In genomic region chr18:70294471-70295191, GRCh38 we compare ENCODE assay signal across 29 cellular contexts. TPM values are rescaled to one million over a fixed set of nuclear protein-coding genes. Genes with fewer than 3 reads are reported as not detected.
DNase-seq lines count a peak whose midpoint lies in the region; ATAC-seq and TF ChIP-seq lines count a peak whose summit lies in the region.
"Had no signal": no experiment of that assay in that cellular context is flagged by ENCODE, and none has a peak within 500 bp of the region (broad histone marks: within the 10 kb centered on the region; RNA-seq: fewer than 3 reads in every experiment).

No MANE protein-coding gene starts in this region.

- peak overlapping the region; percentile 42 for H3K4me2 ChIP-seq in neural progenitor cell

- H3K27ac ChIP-seq in HEK293 (ENCODE audit: extremely low read depth, low read depth, low read length) (no peak overlapping the region), body of pancreas (peak overlapping the region in 3 of 4 donors; percentile 9 to 69 (median 58)), neural progenitor cell (no peak overlapping the region)
- H3K27ac ChIP-seq: C4-2B, coronary artery, prostate gland, VCaP had no signal

- WGBS in body of pancreas, 2 donors = 83 to 87% methylated on average over 5 of the region's 5 CpGs

- H3K27me3 ChIP-seq in BE2C (no peaks in the 10 kb centered on the region), body of pancreas (no peaks in the 10 kb centered on the region), neural progenitor cell (no peaks in the 10 kb centered on the region)
- H3K27me3 ChIP-seq: transverse colon had no signal

- peaks cover 9% of the 10 kb centered on the region for H3K4me1 ChIP-seq in BE2C
- peaks cover 32% of the 10 kb centered on the region for H3K4me1 ChIP-seq in HEK293 (ENCODE audit: control insufficient read depth, insufficient read depth, low read length)
- peaks cover 49% of the 10 kb centered on the region for H3K4me1 ChIP-seq in body of pancreas
- peaks cover 47% of the 10 kb centered on the region for H3K4me1 ChIP-seq in neural progenitor cell

- no peak for TF ChIP-seq CTCF in BE2C (IDR thresholded peaks at IDR 0.05; ENCODE audit: low read depth, low read length)
- TF ChIP-seq CTCF in HEK293 (tag by site-specific recombination; IDR thresholded peaks at IDR 0.05) = no peak
- no peak for TF ChIP-seq CTCF in body of pancreas (IDR thresholded peaks at IDR 0.05)
- no peak for TF ChIP-seq CTCF in neural progenitor cell (IDR thresholded peaks at IDR 0.05)

- peaks cover 4% of the 10 kb centered on the region for H3F3A ChIP-seq in neural progenitor cell (ENCODE audit: low read depth)

- CTCF ChIA-PET in HEK293 (lab: Yijun Ruan, JAX) = interaction anchor here (1.0 kb wide), 1 partner anchor 12 kb away, joined by 3 read pairs; no protein-coding TSS in a partner anchor

- peaks cover 14% of the 10 kb centered on the region for H3K9me3 Mint-ChIP-seq in neural progenitor cell
- H3K9me3 Mint-ChIP-seq in T-helper 2 cell treated with Interferon-gamma antibody and Interleukin-4, amounts not matched to agents 5 μg/mL and 100 μg/mL, for 36 hours = no peaks in the 10 kb centered on the region
- no peaks in the 10 kb centered on the region for H3K9me3 Mint-ChIP-seq in activated T-cell treated with anti-CD3 and anti-CD28 coated beads, Interleukin-2, amount 50 U/mL, for 72 hours
- H3K9me3 Mint-ChIP-seq: mesothelial cell of epicardium; stimulated activated effector memory CD8-positive, alpha-beta T cell treated with anti-CD3 and anti-CD28 coated beads, Interleukin-12 subunit alpha, Interleukin-12 subunit beta, amount 100 ng/mL, for 72 hours had no signal

- no peak overlapping the region for H3K4me3 Mint-ChIP-seq in neural progenitor cell
- H3K4me3 Mint-ChIP-seq in T-helper 2 cell treated with Interferon-gamma antibody and Interleukin-4, amounts not matched to agents 5 μg/mL and 100 μg/mL, for 36 hours = no peak overlapping the region
- H3K4me3 Mint-ChIP-seq in activated T-cell treated with anti-CD3 and anti-CD28 coated beads, Interleukin-2, amount 50 U/mL, for 72 hours = no peak overlapping the region
- H3K4me3 Mint-ChIP-seq: activated naive CD8-positive, alpha-beta T cell; mesothelial cell of epicardium; stimulated activated effector memory CD8-positive, alpha-beta T cell treated with anti-CD3 and anti-CD28 coated beads, Interleukin-12 subunit alpha, Interleukin-12 subunit beta, amount 100 ng/mL, for 72 hours had no signal

- POLR2A ChIA-PET in HEK293 (lab: Yijun Ruan, JAX) = no interaction called here

- peaks cover 26% of the 10 kb centered on the region for H3K36me3 Mint-ChIP-seq in neural progenitor cell
- peaks cover 7% of the 10 kb centered on the region for H3K36me3 Mint-ChIP-seq in T-helper 2 cell treated with Interferon-gamma antibody and Interleukin-4, amounts not matched to agents 5 μg/mL and 100 μg/mL, for 36 hours (ENCODE audit: low read depth)
- H3K36me3 Mint-ChIP-seq in activated T-cell treated with anti-CD3 and anti-CD28 coated beads, Interleukin-2, amount 50 U/mL, for 72 hours (ENCODE audit: insufficient read depth in 2 of 2) = no peaks in the 10 kb centered on the region
- H3K36me3 Mint-ChIP-seq: activated naive CD8-positive, alpha-beta T cell; mesothelial cell of epicardium; stimulated activated effector memory CD8-positive, alpha-beta T cell treated with anti-CD3 and anti-CD28 coated beads, Interleukin-12 subunit alpha, Interleukin-12 subunit beta, amount 100 ng/mL, for 72 hours had no signal

- peaks cover 98% of the 10 kb centered on the region for H4K20me1 ChIP-seq in neural progenitor cell (ENCODE audit: low read depth)

- DNase-seq in BE2C (no peak), body of pancreas (no peak), neural progenitor cell (ENCODE audit: low spot score) (peak; percentile 18), DMS79 treated with DMSO at 0.1 percent for 48 hours (lab: John Stamatoyannopoulos, UW) (no peak)
- DNase-seq in T-helper 2 cell treated with Interferon-gamma antibody and Interleukin-4, amounts not matched to agents 5 μg/mL and 100 μg/mL, for 36 hours (ENCODE audit: low spot score) = no peak
- no peak for DNase-seq in stimulated activated CD4-positive, alpha-beta T cell treated with anti-CD3 and anti-CD28 coated beads, Interleukin-15, amount 100 ng/mL, for 24 hours
- no peak for DNase-seq in activated T-cell treated with anti-CD3 and anti-CD28 coated beads, Interleukin-2, amount 50 U/mL, for 72 hours
- DNase-seq: activated CD4-positive, alpha-beta T cell treated with anti-CD3 and anti-CD28 coated beads for 4 hours; activated effector memory CD4-positive, alpha-beta T cell treated with anti-CD3 and anti-CD28 coated beads, Interleukin-2, amount 50 U/mL, for 16 hours; aorta; COR-L47; effector memory CD4-positive, alpha-beta T cell; GDM1; left ventricle myocardium superior; NCI-H1092 treated with DMSO at 0.1 percent for 48 hours; NCI-H187 treated with DMSO at 0.1 percent for 48 hours; NCI-H2171 treated with DMSO at 0.1 percent for 48 hours; NCI-H524; NK-92 treated with Interleukin-12 subunit alpha and Interleukin-12 subunit beta, amount 100 ng/mL, for 24 hours; T-helper 9 cell; transverse colon had no signal

- H3K4me3 ChIP-seq in BE2C (ENCODE audit: low read depth, low read length) (peak overlapping the region; percentile 28), HEK293 (ENCODE audit: low read depth, low read length) (no peak overlapping the region), body of pancreas (no peak overlapping the region), neural progenitor cell (no peak overlapping the region)
- H3K4me3 ChIP-seq: coronary artery, prostate gland, transverse colon had no signal

- H2AFZ ChIP-seq in neural progenitor cell (replicated peaks) = no peak overlapping the region

- peaks cover 6% of the 10 kb centered on the region for H3K27me3 Mint-ChIP-seq in neural progenitor cell (ENCODE audit: insufficient read depth, low read depth)
- H3K27me3 Mint-ChIP-seq in T-helper 2 cell treated with Interferon-gamma antibody and Interleukin-4, amounts not matched to agents 5 μg/mL and 100 μg/mL, for 36 hours (ENCODE audit: low read depth) = peaks cover 24% of the 10 kb centered on the region
- H3K27me3 Mint-ChIP-seq in activated T-cell treated with anti-CD3 and anti-CD28 coated beads, Interleukin-2, amount 50 U/mL, for 72 hours (ENCODE audit: low read depth) = peaks cover 22% of the 10 kb centered on the region

- no peak for TF ChIP-seq POLR2A in body of pancreas (IDR thresholded peaks at IDR 0.05)

- H3K4me1 Mint-ChIP-seq in neural progenitor cell = peaks cover 44% of the 10 kb centered on the region
- H3K4me1 Mint-ChIP-seq in T-helper 2 cell treated with Interferon-gamma antibody and Interleukin-4, amounts not matched to agents 5 μg/mL and 100 μg/mL, for 36 hours (ENCODE audit: low read depth) = peaks cover 13% of the 10 kb centered on the region
- H3K4me1 Mint-ChIP-seq in activated T-cell treated with anti-CD3 and anti-CD28 coated beads, Interleukin-2, amount 50 U/mL, for 72 hours (ENCODE audit: low read depth) = peaks cover 13% of the 10 kb centered on the region

- ATAC-seq in body of pancreas = no peak
- no peak for ATAC-seq in activated T-cell treated with anti-CD3 and anti-CD28 coated beads, Interleukin-2, amount 50 U/mL, for 72 hours (replicated peaks in 1 of 2)
- ATAC-seq: stimulated activated effector memory CD8-positive, alpha-beta T cell treated with anti-CD3 and anti-CD28 coated beads, Interleukin-12 subunit alpha, Interleukin-12 subunit beta, amount 100 ng/mL, for 72 hours had no signal

- peaks cover 100% of the 10 kb centered on the region for H3K79me2 ChIP-seq in neural progenitor cell (ENCODE audit: low read depth)

- H3K9me3 ChIP-seq in BE2C (no peaks in the 10 kb centered on the region), HEK293 (ENCODE audit: control insufficient read depth, insufficient read depth, low read depth, low read length) (no peaks in the 10 kb centered on the region), body of pancreas (no peaks in the 10 kb centered on the region), neural progenitor cell (ENCODE audit: low read depth) (no peaks in the 10 kb centered on the region)
- H3K9me3 ChIP-seq: prostate gland, transverse colon had no signal

- intact Hi-C loops in body of pancreas (cut with DNase I) = no loop called here

- no peaks in the 10 kb centered on the region for H3K36me3 ChIP-seq in BE2C
- H3K36me3 ChIP-seq in HEK293 (ENCODE audit: control insufficient read depth in 2 of 2, insufficient read depth in 1 of 2, low read length in 2 of 2) = no peaks in the 10 kb centered on the region; a peak in 1 of 3 replicates
- no peaks in the 10 kb centered on the region for H3K36me3 ChIP-seq in body of pancreas (replicated peaks in 1 of 2; ENCODE audit: insufficient read depth in 1 of 2, low read depth in 2 of 2)
- no peaks in the 10 kb centered on the region for H3K36me3 ChIP-seq in neural progenitor cell
- H3K36me3 ChIP-seq: prostate gland, transverse colon had no signal

- H3K9ac ChIP-seq in neural progenitor cell = no peak overlapping the region

- no peak overlapping the region for H3K27ac Mint-ChIP-seq in neural progenitor cell
- H3K27ac Mint-ChIP-seq in T-helper 2 cell treated with Interferon-gamma antibody and Interleukin-4, amounts not matched to agents 5 μg/mL and 100 μg/mL, for 36 hours = no peak overlapping the region
- H3K27ac Mint-ChIP-seq in activated T-cell treated with anti-CD3 and anti-CD28 coated beads, Interleukin-2, amount 50 U/mL, for 72 hours = no peak overlapping the region
- H3K27ac Mint-ChIP-seq: activated naive CD8-positive, alpha-beta T cell; mesothelial cell of epicardium; stimulated activated effector memory CD8-positive, alpha-beta T cell treated with anti-CD3 and anti-CD28 coated beads, Interleukin-12 subunit alpha, Interleukin-12 subunit beta, amount 100 ng/mL, for 72 hours had no signal

TF ChIP-seq in HEK293, 187 proteins besides CTCF, POLR2A, EP300 and RAD21:
- TF ChIP-seq PRDM1 (tag by site-specific recombination; IDR thresholded peaks at IDR 0.05) = peak; percentile 95
- no peak for TF ChIP-seq ZNF791 (tag by site-specific recombination; IDR thresholded peaks at IDR 0.05)

RNA-seq across cellular contexts. Expression of gene SOCS6, which starts 5.8 kb away (rescaled TPM):
- polyA plus RNA-seq in BE2C (2012; ENCODE audit: insufficient read depth, insufficient read length, low read depth) = 8.1 TPM
- 10 to 100 TPM in 1 of 2 donors, 1 to 10 TPM in 1; 7.3 to 17.9 TPM for total RNA-seq in body of pancreas
- 30.3 and 45.1 TPM in 2 replicates for total RNA-seq in neural progenitor cell (ENCODE audit: low replicate concordance)
- 1 to 10 TPM; 1.7 to 2.0 TPM for total RNA-seq in activated T-cell treated with anti-CD3 and anti-CD28 coated beads, Interleukin-2, amount 50 U/mL, for 72 hours

Comparison
In these comparisons a context has a peak if more than half of its experiments do, and no peak if none do; other contexts are left out.
1. H3K27ac ChIP-seq: peak in body of pancreas (3 of 4); none in HEK293 (single experiment) and neural progenitor cell (single experiment).